9 cellular contexts compared by ENCODE assay signal in genomic region chr9:27548055-27548741, GRCh38. TPM values are rescaled to one million over a fixed set of nuclear protein-coding genes. Genes with fewer than 3 reads are reported as not detected.
DNase-seq lines count a peak whose midpoint lies in the region; ATAC-seq lines count a peak whose summit lies in the region.
"Had no signal": no experiment of that assay in that cellular context is flagged by ENCODE, and none has a peak within 500 bp of the region (broad histone marks: within the 10 kb centered on the region; RNA-seq: fewer than 3 reads in every experiment).

No MANE protein-coding gene starts in this region.

- ATAC-seq in memory B cell (ENCODE audit: low read depth), result peak; percentile 47
- ATAC-seq in GM21381 (IDR thresholded peaks at IDR 0.05; ENCODE audit: unreplicated experiment), result no peak

- DNase-seq in NCI-H1417 (lab: John Stamatoyannopoulos, UW) (peak; percentile 3 to 55 (median 5)), NCI-H1417 treated with DMSO at 0.1 percent for 48 hours (lab: John Stamatoyannopoulos, UW) (no peak), NCI-H1092 treated with DMSO at 0.1 percent for 48 hours (lab: John Stamatoyannopoulos, UW) (peak; percentile 32), cerebellum (ENCODE audit: low spot score) (peak; percentile 46), memory B cell (ENCODE audit: low spot score in 2 of 2) (peak in 1 of 2 donors; percentile 36), NCI-H2107 treated with DMSO at 0.1 percent for 48 hours (lab: John Stamatoyannopoulos, UW; ENCODE audit: unreplicated experiment) (no peak)
- DNase-seq in stimulated activated CD4-positive, alpha-beta T cell treated with anti-CD3 and anti-CD28 coated beads, Interleukin-4, amount 100 ng/mL, for 4 hours, result no peak

- H3K27me3 Mint-ChIP-seq in memory B cell, result no peaks in the 10 kb centered on the region
- H3K27me3 Mint-ChIP-seq: CD4-positive, CD25-positive, alpha-beta regulatory T cell had no signal

- H3K4me1 Mint-ChIP-seq in memory B cell, result no peaks in the 10 kb centered on the region

- H3K36me3 Mint-ChIP-seq in memory B cell, result peaks cover 22% of the 10 kb centered on the region

- no peaks in the 10 kb centered on the region for H3K9me3 Mint-ChIP-seq in memory B cell
- H3K9me3 Mint-ChIP-seq: CD4-positive, CD25-positive, alpha-beta regulatory T cell had no signal

- H3K27ac Mint-ChIP-seq in memory B cell, result no peak overlapping the region
- H3K27ac Mint-ChIP-seq: CD4-positive, CD25-positive, alpha-beta regulatory T cell had no signal

- no peak overlapping the region for H3K4me3 Mint-ChIP-seq in memory B cell
- H3K4me3 Mint-ChIP-seq: CD4-positive, CD25-positive, alpha-beta regulatory T cell had no signal

RNA-seq across cellular contexts. Expression of gene MOB3B, which starts 18.6 kb away (rescaled TPM):
- total RNA-seq in cerebellum, result 5.6 TPM

RNA-seq across cellular contexts. Expression of gene IFNK, which starts 24.1 kb away (rescaled TPM):
- total RNA-seq in cerebellum, result not detected
- total RNA-seq: CD4-positive, CD25-positive, alpha-beta regulatory T cell had no signal

RNA-seq across cellular contexts. Expression of gene C9orf72, which starts 25.1 kb away (rescaled TPM):
- 62.6 TPM for total RNA-seq in cerebellum

Comparison
In these comparisons a context has a peak if more than half of its experiments do, and no peak if none do; other contexts are left out.
1. DNase-seq: peak in NCI-H1417 (3 of 3), NCI-H1092 treated with DMSO at 0.1 percent for 48 hours (single experiment) and cerebellum (single experiment); none in NCI-H1417 treated with DMSO at 0.1 percent for 48 hours (single experiment), stimulated activated CD4-positive, alpha-beta T cell treated with anti-CD3 and anti-CD28 coated beads, Interleukin-4, amount 100 ng/mL, for 4 hours (0 of 2) and NCI-H2107 treated with DMSO at 0.1 percent for 48 hours (single experiment).